ENCODE assay signal across 7 cellular contexts in the genomic region with DNA sequence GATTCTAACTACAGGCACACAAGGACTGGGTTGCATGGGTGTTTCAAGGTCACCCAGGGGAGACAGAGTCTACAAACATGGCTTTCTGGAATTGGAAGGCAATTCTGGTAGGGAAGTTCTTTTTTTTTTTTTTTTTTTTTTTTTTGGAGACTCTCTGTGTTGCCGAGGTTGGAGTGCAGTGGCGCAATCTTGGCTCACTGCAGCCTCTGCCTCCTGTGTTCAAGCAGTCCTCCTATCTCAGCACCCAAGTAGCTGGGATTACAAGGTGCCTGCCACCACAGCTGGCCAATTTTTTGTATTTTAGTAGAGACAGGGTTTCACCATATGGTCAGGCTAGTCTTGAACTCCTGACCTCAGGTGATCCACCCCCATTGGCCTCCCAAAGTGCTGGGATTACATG.
"Had no signal": no experiment of that assay in that cellular context is flagged by ENCODE, and none has a peak within 500 bp of the region (broad histone marks: within the 10 kb centered on the region; RNA-seq: fewer than 3 reads in every experiment).

No MANE protein-coding gene starts in this region.

- H3K4me3 ChIP-seq: GM12878 had no signal

- DNase-seq: GDM1, GF-D8 had no signal

- FAIRE-seq: GM12878, GM12891, GM12892, GM18507, GM19239 had no signal

- ATAC-seq: GM12878 had no signal
